20 cellular contexts compared by ENCODE assay signal in genomic region chr14:51481643-51482042, GRCh38.
"Had no signal": no experiment of that assay in that cellular context is flagged by ENCODE, and none has a peak within 500 bp of the region (broad histone marks: within the 10 kb centered on the region; RNA-seq: fewer than 3 reads in every experiment).

No MANE protein-coding gene starts in this region.

- H3K27ac ChIP-seq: breast epithelium, RWPE1, SJCRH30 had no signal

- H3K4me3 ChIP-seq: breast epithelium, SJCRH30 had no signal

- H3K4me1 ChIP-seq: breast epithelium, SJCRH30 had no signal

- H3K27me3 ChIP-seq: breast epithelium, SJCRH30 had no signal

- H3K9me3 ChIP-seq: breast epithelium, SJCRH30 had no signal

- DNase-seq: activated CD4-positive, alpha-beta T cell treated with anti-CD3 and anti-CD28 coated beads for 4 hours; activated CD8-positive, alpha-beta memory T cell treated with anti-CD3 and anti-CD28 coated beads, Interleukin-2, amount 50 U/mL, for 48 hours; activated CD8-positive, alpha-beta T cell treated with anti-CD3 and anti-CD28 coated beads for 36 hours; activated T-cell treated with anti-CD3 and anti-CD28 coated beads, Interleukin-2, amount 50 U/mL, for 1 hour; aorta; caudate nucleus; KG1; NCI-H1092; NCI-H1417; NCI-H2029 treated with DMSO at 0.1 percent for 48 hours; NCI-H345; NCI-H510A treated with DMSO at 0.1 percent for 48 hours; NK-92 treated with Interleukin-12 subunit alpha and Interleukin-12 subunit beta, amount 100 ng/mL, for 24 hours; OCI-M1; Right ventricle myocardium superior; SJCRH30; T-helper 17 cell; T1000 had no signal

- H3K36me3 ChIP-seq: breast epithelium, SJCRH30 had no signal
